Comparison of ENCODE assay signal across 2 cellular contexts in the genomic region with DNA sequence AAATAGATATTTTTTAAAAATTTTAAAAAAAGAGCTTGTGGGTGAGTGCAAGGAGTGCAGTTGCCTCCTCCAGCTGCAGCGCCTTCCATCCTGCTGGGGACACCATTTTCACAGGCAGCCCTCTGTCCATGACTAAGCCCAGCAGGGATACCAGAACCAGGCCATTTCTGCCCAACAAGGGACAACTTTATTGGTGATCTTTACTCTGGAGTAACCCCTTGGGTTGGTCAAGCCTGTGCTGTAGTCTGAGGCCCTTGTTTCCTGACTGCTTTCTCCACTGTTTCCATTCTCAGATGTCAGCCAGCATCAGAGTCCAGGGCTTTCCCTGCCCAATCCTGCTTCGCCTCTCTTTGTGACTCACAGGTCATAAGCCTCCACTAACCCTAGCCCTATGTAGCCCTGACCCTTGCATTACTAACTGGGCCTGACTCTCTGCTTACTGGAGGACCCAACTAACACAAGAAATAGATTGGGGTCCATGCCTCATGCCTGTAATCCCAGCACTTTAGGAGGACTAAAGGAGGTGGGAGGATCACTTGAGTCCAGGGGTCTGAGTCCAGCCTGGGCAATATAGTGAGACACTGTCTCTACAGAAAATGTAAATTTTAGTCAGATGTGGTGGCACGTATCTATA.
TF ChIP-seq lines count a peak whose summit lies in the region.

No MANE protein-coding gene starts in this region.

TF ChIP-seq in A549, 52 proteins besides CTCF, POLR2A, EP300 and RAD21:
- TF ChIP-seq JUNB (IDR thresholded peaks at IDR 0.05): no peak
- no peak for TF ChIP-seq TFCP2L1 (CRISPR knock-in tag; IDR thresholded peaks at IDR 0.05)
- no peak for TF ChIP-seq SREBF2 (IDR thresholded peaks at IDR 0.05)
- no peak for TF ChIP-seq FOSB (CRISPR knock-in tag; IDR thresholded peaks at IDR 0.05)
- TF ChIP-seq CEBPB (IDR thresholded peaks at IDR 0.05): no peak
- no peak for TF ChIP-seq ZC3H11A (IDR thresholded peaks at IDR 0.05)
- TF ChIP-seq HDAC2 (IDR thresholded peaks at IDR 0.05): no peak
- TF ChIP-seq NPAS2 (CRISPR knock-in tag; IDR thresholded peaks at IDR 0.05; ENCODE audit: borderline replicate concordance): no peak
- TF ChIP-seq GATA3 (IDR thresholded peaks at IDR 0.05; ENCODE audit: borderline replicate concordance): no peak
- no peak for TF ChIP-seq PBX3 (IDR thresholded peaks at IDR 0.05)
- no peak for TF ChIP-seq ZSCAN20 (CRISPR knock-in tag; IDR thresholded peaks at IDR 0.05)

TF ChIP-seq in HCT116, 20 proteins besides CTCF, POLR2A, EP300 and RAD21:
- TF ChIP-seq EGR1 (IDR thresholded peaks at IDR 0.05; ENCODE audit: low read depth) (no peak), SIN3A (IDR thresholded peaks at IDR 0.05; ENCODE audit: low read depth) (no peak), JUND (IDR thresholded peaks at IDR 0.05) (no peak), EZH2phosphoT487 (IDR thresholded peaks at IDR 0.05; ENCODE audit: borderline replicate concordance) (no peak), ELF1 (IDR thresholded peaks at IDR 0.05; ENCODE audit: borderline replicate concordance, low read depth) (no peak), MAX (IDR thresholded peaks at IDR 0.05) (no peak), POLR2AphosphoS5 (IDR thresholded peaks at IDR 0.05; ENCODE audit: low read depth, low read length) (no peak), ZBTB33 (IDR thresholded peaks at IDR 0.05; ENCODE audit: extremely low read depth, insufficient replicate concordance, low read length) (no peak)
